Comparison of ENCODE assay signal across 1 cellular context in genomic region chr12:26647091-26647490, GRCh38.
TF ChIP-seq lines count a peak whose summit lies in the region.

No MANE protein-coding gene starts in this region.

TF ChIP-seq in endothelial cell of umbilical vein, 7 proteins besides CTCF, POLR2A, EP300 and RAD21 (continued from another document):
- TF ChIP-seq GATA2 (IDR thresholded peaks at IDR 0.05; ENCODE audit: insufficient read depth, insufficient read length, low read depth, low read length) (no peak), JUN (IDR thresholded peaks at IDR 0.05; ENCODE audit: borderline replicate concordance, insufficient read depth, insufficient read length, low read depth) (no peak), POLR2AphosphoS5 (IDR thresholded peaks at IDR 0.05; ENCODE audit: insufficient read depth, low read depth, low read length) (no peak)
